ENCODE assay signal across 9 cellular contexts in the genomic region with DNA sequence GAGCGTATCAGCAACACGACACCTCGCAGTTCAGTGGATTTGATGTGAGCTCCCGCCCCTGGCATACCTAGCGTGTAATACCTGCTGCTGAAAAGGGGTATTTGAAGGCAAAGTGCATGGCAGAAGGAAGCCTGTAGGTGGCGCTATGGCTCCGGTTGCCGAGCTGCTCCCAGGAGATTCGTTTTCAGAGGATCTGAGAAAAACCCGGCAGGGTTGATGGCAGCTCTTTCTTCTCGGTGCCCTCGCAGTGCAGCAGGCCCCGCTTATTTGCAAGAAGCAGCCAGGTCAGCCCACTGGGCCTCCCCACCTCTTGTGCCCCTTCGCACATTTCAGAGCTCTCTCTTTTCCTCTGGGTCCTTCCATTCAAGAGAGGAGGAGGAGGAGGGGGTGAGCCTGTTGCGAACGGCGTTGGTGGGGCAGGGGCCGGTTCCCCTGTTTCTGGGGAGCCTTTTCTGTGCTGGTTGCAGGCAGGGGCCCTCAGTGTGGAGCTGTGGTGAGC.
A peak's percentile ranks its signal among the peaks of the same experiment; 100 is the strongest.
DNase-seq lines count a peak whose midpoint lies in the region; ATAC-seq lines count a peak whose summit lies in the region.
"Had no signal": no experiment of that assay in that cellular context is flagged by ENCODE, and none has a peak within 500 bp of the region (broad histone marks: within the 10 kb centered on the region; RNA-seq: fewer than 3 reads in every experiment).

No MANE protein-coding gene starts in this region.

- H2AFZ ChIP-seq in mesenchymal stem cell (ENCODE audit: low read depth, low read length) = no peak overlapping the region

- H3K27me3 ChIP-seq in mesenchymal stem cell (ENCODE audit: control insufficient read depth in 1 of 2, insufficient read depth in 1 of 2, low read length in 2 of 2) = peaks cover 22 to 88% of the 10 kb centered on the region in 2 experiments

- ATAC-seq in HG03432 (IDR thresholded peaks at IDR 0.05; ENCODE audit: unreplicated experiment) (peak; percentile 64), HG03159 (IDR thresholded peaks at IDR 0.05; ENCODE audit: unreplicated experiment) (no peak)

- H3K4me1 ChIP-seq in mesenchymal stem cell (ENCODE audit: control insufficient read depth, insufficient read depth, low read depth, low read length) = peaks cover 7% of the 10 kb centered on the region

- no peaks in the 10 kb centered on the region for H3K36me3 ChIP-seq in mesenchymal stem cell (ENCODE audit: control insufficient read depth in 1 of 2, insufficient read depth in 2 of 2, low read depth in 1 of 2, low read length in 2 of 2)

- WGBS in mesenchymal stem cell = 2% methylated on average over 13 of the region's 18 CpGs

- no peak overlapping the region for H4K91ac ChIP-seq in mesenchymal stem cell (ENCODE audit: low read length)

- CTCF ChIA-PET in activated CD4-positive, alpha-beta memory T cell treated with anti-CD3 and anti-CD28 coated beads for 36 hours (lab: Charles Lee) = interaction anchor here (0.6 to 9.5 kb wide), 31 partner anchors 9 to 399 kb away, joined by 3 to 128 read pairs (median 4); no protein-coding TSS in a partner anchor

- peak overlapping the region; percentile 27 for H4K8ac ChIP-seq in mesenchymal stem cell (ENCODE audit: low read length)

- H2BK5ac ChIP-seq in mesenchymal stem cell (ENCODE audit: low read depth, low read length, poor library complexity, severe bottlenecking) = no peak overlapping the region

- H2BK12ac ChIP-seq in mesenchymal stem cell (ENCODE audit: low read length in 2 of 2) = no peak overlapping the region

- peak overlapping the region in 1 of 2 experiments; percentile 42 for H3K4me3 ChIP-seq in mesenchymal stem cell (ENCODE audit: insufficient read depth in 1 of 2, low read depth in 1 of 2, low read length in 2 of 2)

- no peak overlapping the region for H3K27ac ChIP-seq in mesenchymal stem cell (ENCODE audit: low read length, poor library complexity, severe bottlenecking)

- H3K4me2 ChIP-seq in mesenchymal stem cell (ENCODE audit: low read length, poor library complexity, severe bottlenecking) = peak overlapping the region; percentile 64

- peak overlapping the region; percentile 38 for H3K9ac ChIP-seq in mesenchymal stem cell (ENCODE audit: low read length)

- H3K23ac ChIP-seq in mesenchymal stem cell (ENCODE audit: low read length in 2 of 2) = no peak overlapping the region

- no peaks in the 10 kb centered on the region for H3K79me1 ChIP-seq in mesenchymal stem cell (replicated peaks; ENCODE audit: low read length, poor library complexity, severe bottlenecking)

- DNase-seq in DMS114 treated with DMSO at 0.1 percent for 48 hours (lab: John Stamatoyannopoulos, UW; ENCODE audit: unreplicated experiment) = peak; percentile 26
- DNase-seq in NCI-H524 treated with DMSO at 0.1 percent for 48 hours (lab: John Stamatoyannopoulos, UW) = peak; percentile 53
- peak; percentile 81 for DNase-seq in activated CD4-positive, alpha-beta memory T cell treated with anti-CD3 and anti-CD28 coated beads for 36 hours
- peak; percentile 14 for DNase-seq in effector CD8-positive, alpha-beta T cell (lab: John Stamatoyannopoulos, UW)
- peak; percentile 67 for DNase-seq in mesenchymal stem cell
- DNase-seq in stimulated activated CD8-positive, alpha-beta memory T cell treated with anti-CD3 and anti-CD28 coated beads, Interleukin-15, amount 100 ng/mL, for 4 hours (ENCODE audit: low read depth in 2 of 2) = peak; percentile 11 to 12

- peaks cover 3% of the 10 kb centered on the region for H3K27me3 Mint-ChIP-seq in activated CD4-positive, alpha-beta memory T cell treated with anti-CD3 and anti-CD28 coated beads for 36 hours

- no peak overlapping the region for H2AK5ac ChIP-seq in mesenchymal stem cell (ENCODE audit: low read length, severe bottlenecking)

- intact Hi-C loops in activated CD4-positive, alpha-beta memory T cell treated with anti-CD3 and anti-CD28 coated beads for 36 hours (cut with micrococcal nuclease) = loop anchor here (1.0 kb wide), 2 partner anchors 284 to 400 kb away; no protein-coding TSS in a partner anchor

- no peak overlapping the region for H3K27ac Mint-ChIP-seq in activated CD4-positive, alpha-beta memory T cell treated with anti-CD3 and anti-CD28 coated beads for 36 hours
- H3K27ac Mint-ChIP-seq: dendritic cell treated with granulocyte-macrophage colony-stimulating factor and Interleukin-4, amounts not matched to agents 40 ng/mL and 50 ng/mL, for 4 days had no signal

- peaks cover 21% of the 10 kb centered on the region for H3K4me1 Mint-ChIP-seq in activated CD4-positive, alpha-beta memory T cell treated with anti-CD3 and anti-CD28 coated beads for 36 hours (ENCODE audit: low read depth)

- H3K9me3 Mint-ChIP-seq in activated CD4-positive, alpha-beta memory T cell treated with anti-CD3 and anti-CD28 coated beads for 36 hours = no peaks in the 10 kb centered on the region
- H3K9me3 Mint-ChIP-seq: dendritic cell treated with granulocyte-macrophage colony-stimulating factor and Interleukin-4, amounts not matched to agents 40 ng/mL and 50 ng/mL, for 4 days had no signal

- H3K9me3 ChIP-seq in mesenchymal stem cell (ENCODE audit: control insufficient read depth, low read length) = no peaks in the 10 kb centered on the region

- POLR2A ChIA-PET in activated CD4-positive, alpha-beta memory T cell treated with anti-CD3 and anti-CD28 coated beads for 36 hours (lab: Charles Lee) = interaction anchor here (1.3 kb wide), 1 partner anchor 283 kb away, joined by 8 read pairs; no protein-coding TSS in a partner anchor

- H2BK120ac ChIP-seq in mesenchymal stem cell (ENCODE audit: low read depth, low read length) = peak overlapping the region; percentile 66

- H3K4me3 Mint-ChIP-seq in activated CD4-positive, alpha-beta memory T cell treated with anti-CD3 and anti-CD28 coated beads for 36 hours = no peak overlapping the region
- H3K4me3 Mint-ChIP-seq: dendritic cell treated with granulocyte-macrophage colony-stimulating factor and Interleukin-4, amounts not matched to agents 40 ng/mL and 50 ng/mL, for 4 days had no signal

- no peak overlapping the region for H3K18ac ChIP-seq in mesenchymal stem cell (ENCODE audit: low read depth in 1 of 2, low read length in 2 of 2)

- H3K4ac ChIP-seq in mesenchymal stem cell (ENCODE audit: low read depth in 1 of 2, low read length in 2 of 2) = no peak overlapping the region

- H3K14ac ChIP-seq in mesenchymal stem cell (ENCODE audit: low read length in 2 of 2) = no peak overlapping the region

- no peak overlapping the region for H2BK15ac ChIP-seq in mesenchymal stem cell (ENCODE audit: low read depth, poor library complexity, severe bottlenecking)

- no peaks in the 10 kb centered on the region for H3K36me3 Mint-ChIP-seq in activated CD4-positive, alpha-beta memory T cell treated with anti-CD3 and anti-CD28 coated beads for 36 hours

Comparison
In these comparisons a context has a peak if more than half of its experiments do, and no peak if none do; other contexts are left out.
1. DNase-seq: peak in every context shown above with its lines; median percentile 81 in activated CD4-positive, alpha-beta memory T cell treated with anti-CD3 and anti-CD28 coated beads for 36 hours; 67 in mesenchymal stem cell; 53 in NCI-H524 treated with DMSO at 0.1 percent for 48 hours; 26 in DMS114 treated with DMSO at 0.1 percent for 48 hours; 14 in effector CD8-positive, alpha-beta T cell; 12 in stimulated activated CD8-positive, alpha-beta memory T cell treated with anti-CD3 and anti-CD28 coated beads, Interleukin-15, amount 100 ng/mL, for 4 hours.